ENCODE assay signal across 1 cellular context in the genomic region with DNA sequence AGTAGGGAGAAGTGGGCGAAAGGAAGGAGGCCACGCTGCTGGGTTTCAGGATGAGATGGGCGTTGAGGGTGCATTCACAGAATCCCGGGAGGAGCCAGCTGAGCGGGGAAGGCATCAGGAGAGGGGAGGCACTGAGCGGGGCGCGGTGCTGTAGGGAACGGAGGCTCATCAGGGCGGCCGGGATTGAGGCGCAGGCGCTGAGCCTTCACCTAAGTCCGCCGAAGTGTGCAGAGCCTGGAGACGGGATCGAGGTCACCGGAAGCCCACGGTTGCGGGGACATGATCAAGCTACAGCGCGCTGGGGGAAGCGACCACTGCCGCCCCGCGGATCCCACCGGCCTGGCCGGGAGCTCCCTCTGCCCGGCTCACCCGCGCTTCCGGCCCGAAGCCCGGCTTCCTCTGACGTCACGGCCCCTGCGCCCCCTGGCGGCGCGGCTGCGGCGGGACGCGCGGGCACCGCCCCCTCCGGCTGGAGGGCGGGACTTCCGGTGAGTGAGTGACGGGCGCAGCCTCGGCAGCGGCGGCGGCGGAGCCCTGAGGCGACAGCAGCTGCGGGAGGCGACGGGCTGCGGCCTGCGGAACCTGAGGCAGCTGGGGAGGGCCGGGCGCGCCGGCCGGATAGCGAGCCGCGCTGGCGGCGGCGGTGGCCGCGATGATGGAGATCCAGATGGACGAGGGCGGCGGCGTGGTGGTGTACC.
A peak's percentile ranks its signal among the peaks of the same experiment; 100 is the strongest.
TF ChIP-seq lines count a peak whose summit lies in the region.

A gene with protein sequence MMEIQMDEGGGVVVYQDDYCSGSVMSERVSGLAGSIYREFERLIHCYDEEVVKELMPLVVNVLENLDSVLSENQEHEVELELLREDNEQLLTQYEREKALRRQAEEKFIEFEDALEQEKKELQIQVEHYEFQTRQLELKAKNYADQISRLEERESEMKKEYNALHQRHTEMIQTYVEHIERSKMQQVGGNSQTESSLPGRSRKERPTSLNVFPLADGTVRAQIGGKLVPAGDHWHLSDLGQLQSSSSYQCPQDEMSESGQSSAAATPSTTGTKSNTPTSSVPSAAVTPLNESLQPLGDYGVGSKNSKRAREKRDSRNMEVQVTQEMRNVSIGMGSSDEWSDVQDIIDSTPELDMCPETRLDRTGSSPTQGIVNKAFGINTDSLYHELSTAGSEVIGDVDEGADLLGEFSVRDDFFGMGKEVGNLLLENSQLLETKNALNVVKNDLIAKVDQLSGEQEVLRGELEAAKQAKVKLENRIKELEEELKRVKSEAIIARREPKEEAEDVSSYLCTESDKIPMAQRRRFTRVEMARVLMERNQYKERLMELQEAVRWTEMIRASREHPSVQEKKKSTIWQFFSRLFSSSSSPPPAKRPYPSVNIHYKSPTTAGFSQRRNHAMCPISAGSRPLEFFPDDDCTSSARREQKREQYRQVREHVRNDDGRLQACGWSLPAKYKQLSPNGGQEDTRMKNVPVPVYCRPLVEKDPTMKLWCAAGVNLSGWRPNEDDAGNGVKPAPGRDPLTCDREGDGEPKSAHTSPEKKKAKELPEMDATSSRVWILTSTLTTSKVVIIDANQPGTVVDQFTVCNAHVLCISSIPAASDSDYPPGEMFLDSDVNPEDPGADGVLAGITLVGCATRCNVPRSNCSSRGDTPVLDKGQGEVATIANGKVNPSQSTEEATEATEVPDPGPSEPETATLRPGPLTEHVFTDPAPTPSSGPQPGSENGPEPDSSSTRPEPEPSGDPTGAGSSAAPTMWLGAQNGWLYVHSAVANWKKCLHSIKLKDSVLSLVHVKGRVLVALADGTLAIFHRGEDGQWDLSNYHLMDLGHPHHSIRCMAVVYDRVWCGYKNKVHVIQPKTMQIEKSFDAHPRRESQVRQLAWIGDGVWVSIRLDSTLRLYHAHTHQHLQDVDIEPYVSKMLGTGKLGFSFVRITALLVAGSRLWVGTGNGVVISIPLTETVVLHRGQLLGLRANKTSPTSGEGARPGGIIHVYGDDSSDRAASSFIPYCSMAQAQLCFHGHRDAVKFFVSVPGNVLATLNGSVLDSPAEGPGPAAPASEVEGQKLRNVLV (N-terminal part only) (plus strand): TSS at position 508 of the 698 bp plus-strand sequence. CDS start 145 bp downstream, at position 653.

TF ChIP-seq in HepG2, 621 proteins besides CTCF, POLR2A, EP300 and RAD21 (continues in another document):
- TF ChIP-seq MEIS1 (CRISPR knock-in tag; IDR thresholded peaks at IDR 0.05; ENCODE audit: borderline replicate concordance) (peak; percentile 61; the same call in 1 of the 2 replicates), AGO2 (optimal IDR thresholded peaks at IDR 0.05; ENCODE audit: low read depth, low read length) (peak; percentile 94), MTF1 (CRISPR knock-in tag; IDR thresholded peaks at IDR 0.05) (peak; percentile 72; the same call in 1 of the 2 replicates), ZNF773 (CRISPR knock-in tag; IDR thresholded peaks at IDR 0.05; ENCODE audit: borderline replicate concordance) (no peak), ZBTB7B (CRISPR knock-in tag; IDR thresholded peaks at IDR 0.05) (no peak; the same call in none of the 2 replicates), TGIF2 (CRISPR knock-in tag; IDR thresholded peaks at IDR 0.05) (no peak), ZNF3 (CRISPR knock-in tag; IDR thresholded peaks at IDR 0.05) (no peak), GFI1 (CRISPR knock-in tag; IDR thresholded peaks at IDR 0.05; ENCODE audit: borderline replicate concordance) (no peak), ZNF317 (CRISPR knock-in tag; IDR thresholded peaks at IDR 0.05) (0 out of 2 replicates have a peak, but pooled peaks have one; percentile 33), SRSF9 (IDR thresholded peaks at IDR 0.05; ENCODE audit: borderline replicate concordance, insufficient read depth, low read depth, low read length, poor library complexity, severe bottlenecking) (no peak), ZNF234 (CRISPR knock-in tag; conservative IDR thresholded peaks at IDR 0.05) (peak; percentile 88), GATAD2A (CRISPR knock-in tag; IDR thresholded peaks at IDR 0.05) (0 out of 2 replicates have a peak, but pooled peaks have one; percentile 9), TSC22D2 (CRISPR knock-in tag; IDR thresholded peaks at IDR 0.05; ENCODE audit: borderline replicate concordance) (peak; percentile 36; the same call in 1 of the 2 replicates), SMARCE1 (IDR thresholded peaks at IDR 0.05; ENCODE audit: borderline replicate concordance) (no peak), THYN1 (CRISPR knock-in tag; IDR thresholded peaks at IDR 0.05; ENCODE audit: borderline replicate concordance, low read depth) (no peak), ZNF720 (CRISPR knock-in tag; IDR thresholded peaks at IDR 0.05) (no peak), KAT8 (CRISPR knock-in tag; IDR thresholded peaks at IDR 0.05) (peak; percentile 64; the same call in 1 of the 2 replicates), FOSL2 (CRISPR knock-in tag; IDR thresholded peaks at IDR 0.05) (0 out of 2 replicates have a peak, but pooled peaks have one; percentile 26), ZIK1 (CRISPR knock-in tag; IDR thresholded peaks at IDR 0.05; ENCODE audit: borderline replicate concordance, low read depth) (peak; percentile 92), ESRRA (CRISPR knock-in tag; IDR thresholded peaks at IDR 0.05; ENCODE audit: low read depth) (peak; percentile 76), FOXP1 (IDR thresholded peaks at IDR 0.05) (no peak), FOXP1 (CRISPR knock-in tag; IDR thresholded peaks at IDR 0.05) (no peak), HMG20A (CRISPR knock-in tag; IDR thresholded peaks at IDR 0.05; ENCODE audit: borderline replicate concordance) (no peak), KAT2B (IDR thresholded peaks at IDR 0.05; ENCODE audit: borderline replicate concordance, low read depth, low read length) (no peak), HDAC1 (CRISPR knock-in tag; IDR thresholded peaks at IDR 0.05) (peak; percentile 72), FIP1L1 (IDR thresholded peaks at IDR 0.05; ENCODE audit: borderline replicate concordance, insufficient read depth, low read depth, low read length) (no peak), NFYC (CRISPR knock-in tag; IDR thresholded peaks at IDR 0.05) (no peak), NRL (CRISPR knock-in tag; IDR thresholded peaks at IDR 0.05; ENCODE audit: borderline replicate concordance) (peak; percentile 17; the same call in 1 of the 2 replicates), TOE1 (CRISPR knock-in tag; IDR thresholded peaks at IDR 0.05) (no peak), MIXL1 (CRISPR knock-in tag; IDR thresholded peaks at IDR 0.05) (no peak), ZNF274 (CRISPR knock-in tag; IDR thresholded peaks at IDR 0.05) (peak; percentile 48), ELF1 (CRISPR knock-in tag; IDR thresholded peaks at IDR 0.05) (peak; percentile 64), CBX2 (IDR thresholded peaks at IDR 0.05; ENCODE audit: low read depth, low read length) (no peak), CBX2 (CRISPR knock-in tag; IDR thresholded peaks at IDR 0.05; ENCODE audit: low read depth) (no peak), CCAR2 (optimal IDR thresholded peaks at IDR 0.05; ENCODE audit: low read depth, low read length) (no peak), MEIS2 (CRISPR knock-in tag; IDR thresholded peaks at IDR 0.05) (peak; percentile 96)
- TF ChIP-seq, protein P1, sequence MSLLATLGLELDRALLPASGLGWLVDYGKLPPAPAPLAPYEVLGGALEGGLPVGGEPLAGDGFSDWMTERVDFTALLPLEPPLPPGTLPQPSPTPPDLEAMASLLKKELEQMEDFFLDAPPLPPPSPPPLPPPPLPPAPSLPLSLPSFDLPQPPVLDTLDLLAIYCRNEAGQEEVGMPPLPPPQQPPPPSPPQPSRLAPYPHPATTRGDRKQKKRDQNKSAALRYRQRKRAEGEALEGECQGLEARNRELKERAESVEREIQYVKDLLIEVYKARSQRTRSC (CRISPR knock-in tag; IDR thresholded peaks at IDR 0.05; ENCODE audit: low read depth): no peak
- TF ChIP-seq, protein P2, sequence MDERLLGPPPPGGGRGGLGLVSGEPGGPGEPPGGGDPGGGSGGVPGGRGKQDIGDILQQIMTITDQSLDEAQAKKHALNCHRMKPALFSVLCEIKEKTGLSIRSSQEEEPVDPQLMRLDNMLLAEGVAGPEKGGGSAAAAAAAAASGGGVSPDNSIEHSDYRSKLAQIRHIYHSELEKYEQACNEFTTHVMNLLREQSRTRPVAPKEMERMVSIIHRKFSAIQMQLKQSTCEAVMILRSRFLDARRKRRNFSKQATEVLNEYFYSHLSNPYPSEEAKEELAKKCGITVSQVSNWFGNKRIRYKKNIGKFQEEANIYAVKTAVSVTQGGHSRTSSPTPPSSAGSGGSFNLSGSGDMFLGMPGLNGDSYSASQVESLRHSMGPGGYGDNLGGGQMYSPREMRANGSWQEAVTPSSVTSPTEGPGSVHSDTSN (CRISPR knock-in tag; IDR thresholded peaks at IDR 0.05): peak; percentile 79
- TF ChIP-seq, protein P3, sequence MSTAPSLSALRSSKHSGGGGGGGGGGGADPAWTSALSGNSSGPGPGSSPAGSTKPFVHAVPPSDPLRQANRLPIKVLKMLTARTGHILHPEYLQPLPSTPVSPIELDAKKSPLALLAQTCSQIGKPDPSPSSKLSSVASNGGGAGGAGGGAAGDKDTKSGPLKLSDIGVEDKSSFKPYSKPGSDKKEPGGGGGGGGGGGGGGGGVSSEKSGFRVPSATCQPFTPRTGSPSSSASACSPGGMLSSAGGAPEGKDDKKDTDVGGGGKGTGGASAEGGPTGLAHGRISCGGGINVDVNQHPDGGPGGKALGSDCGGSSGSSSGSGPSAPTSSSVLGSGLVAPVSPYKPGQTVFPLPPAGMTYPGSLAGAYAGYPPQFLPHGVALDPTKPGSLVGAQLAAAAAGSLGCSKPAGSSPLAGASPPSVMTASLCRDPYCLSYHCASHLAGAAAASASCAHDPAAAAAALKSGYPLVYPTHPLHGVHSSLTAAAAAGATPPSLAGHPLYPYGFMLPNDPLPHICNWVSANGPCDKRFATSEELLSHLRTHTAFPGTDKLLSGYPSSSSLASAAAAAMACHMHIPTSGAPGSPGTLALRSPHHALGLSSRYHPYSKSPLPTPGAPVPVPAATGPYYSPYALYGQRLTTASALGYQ (CRISPR knock-in tag; IDR thresholded peaks at IDR 0.05): no peak
- TF ChIP-seq, protein P4, sequence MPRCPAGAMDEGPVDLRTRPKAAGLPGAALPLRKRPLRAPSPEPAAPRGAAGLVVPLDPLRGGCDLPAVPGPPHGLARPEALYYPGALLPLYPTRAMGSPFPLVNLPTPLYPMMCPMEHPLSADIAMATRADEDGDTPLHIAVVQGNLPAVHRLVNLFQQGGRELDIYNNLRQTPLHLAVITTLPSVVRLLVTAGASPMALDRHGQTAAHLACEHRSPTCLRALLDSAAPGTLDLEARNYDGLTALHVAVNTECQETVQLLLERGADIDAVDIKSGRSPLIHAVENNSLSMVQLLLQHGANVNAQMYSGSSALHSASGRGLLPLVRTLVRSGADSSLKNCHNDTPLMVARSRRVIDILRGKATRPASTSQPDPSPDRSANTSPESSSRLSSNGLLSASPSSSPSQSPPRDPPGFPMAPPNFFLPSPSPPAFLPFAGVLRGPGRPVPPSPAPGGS (CRISPR knock-in tag; IDR thresholded peaks at IDR 0.05): peak; percentile 86
- TF ChIP-seq, protein P5, sequence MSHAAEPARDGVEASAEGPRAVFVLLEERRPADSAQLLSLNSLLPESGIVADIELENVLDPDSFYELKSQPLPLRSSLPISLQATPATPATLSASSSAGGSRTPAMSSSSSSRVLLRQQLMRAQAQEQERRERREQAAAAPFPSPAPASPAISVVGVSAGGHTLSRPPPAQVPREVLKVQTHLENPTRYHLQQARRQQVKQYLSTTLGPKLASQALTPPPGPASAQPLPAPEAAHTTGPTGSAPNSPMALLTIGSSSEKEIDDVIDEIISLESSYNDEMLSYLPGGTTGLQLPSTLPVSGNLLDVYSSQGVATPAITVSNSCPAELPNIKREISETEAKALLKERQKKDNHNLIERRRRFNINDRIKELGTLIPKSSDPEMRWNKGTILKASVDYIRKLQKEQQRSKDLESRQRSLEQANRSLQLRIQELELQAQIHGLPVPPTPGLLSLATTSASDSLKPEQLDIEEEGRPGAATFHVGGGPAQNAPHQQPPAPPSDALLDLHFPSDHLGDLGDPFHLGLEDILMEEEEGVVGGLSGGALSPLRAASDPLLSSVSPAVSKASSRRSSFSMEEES (CRISPR knock-in tag; IDR thresholded peaks at IDR 0.05): no peak
- TF ChIP-seq, protein P6, sequence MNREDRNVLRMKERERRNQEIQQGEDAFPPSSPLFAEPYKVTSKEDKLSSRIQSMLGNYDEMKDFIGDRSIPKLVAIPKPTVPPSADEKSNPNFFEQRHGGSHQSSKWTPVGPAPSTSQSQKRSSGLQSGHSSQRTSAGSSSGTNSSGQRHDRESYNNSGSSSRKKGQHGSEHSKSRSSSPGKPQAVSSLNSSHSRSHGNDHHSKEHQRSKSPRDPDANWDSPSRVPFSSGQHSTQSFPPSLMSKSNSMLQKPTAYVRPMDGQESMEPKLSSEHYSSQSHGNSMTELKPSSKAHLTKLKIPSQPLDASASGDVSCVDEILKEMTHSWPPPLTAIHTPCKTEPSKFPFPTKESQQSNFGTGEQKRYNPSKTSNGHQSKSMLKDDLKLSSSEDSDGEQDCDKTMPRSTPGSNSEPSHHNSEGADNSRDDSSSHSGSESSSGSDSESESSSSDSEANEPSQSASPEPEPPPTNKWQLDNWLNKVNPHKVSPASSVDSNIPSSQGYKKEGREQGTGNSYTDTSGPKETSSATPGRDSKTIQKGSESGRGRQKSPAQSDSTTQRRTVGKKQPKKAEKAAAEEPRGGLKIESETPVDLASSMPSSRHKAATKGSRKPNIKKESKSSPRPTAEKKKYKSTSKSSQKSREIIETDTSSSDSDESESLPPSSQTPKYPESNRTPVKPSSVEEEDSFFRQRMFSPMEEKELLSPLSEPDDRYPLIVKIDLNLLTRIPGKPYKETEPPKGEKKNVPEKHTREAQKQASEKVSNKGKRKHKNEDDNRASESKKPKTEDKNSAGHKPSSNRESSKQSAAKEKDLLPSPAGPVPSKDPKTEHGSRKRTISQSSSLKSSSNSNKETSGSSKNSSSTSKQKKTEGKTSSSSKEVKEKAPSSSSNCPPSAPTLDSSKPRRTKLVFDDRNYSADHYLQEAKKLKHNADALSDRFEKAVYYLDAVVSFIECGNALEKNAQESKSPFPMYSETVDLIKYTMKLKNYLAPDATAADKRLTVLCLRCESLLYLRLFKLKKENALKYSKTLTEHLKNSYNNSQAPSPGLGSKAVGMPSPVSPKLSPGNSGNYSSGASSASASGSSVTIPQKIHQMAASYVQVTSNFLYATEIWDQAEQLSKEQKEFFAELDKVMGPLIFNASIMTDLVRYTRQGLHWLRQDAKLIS (CRISPR knock-in tag; IDR thresholded peaks at IDR 0.05): no peak
